In the genomic region with DNA sequence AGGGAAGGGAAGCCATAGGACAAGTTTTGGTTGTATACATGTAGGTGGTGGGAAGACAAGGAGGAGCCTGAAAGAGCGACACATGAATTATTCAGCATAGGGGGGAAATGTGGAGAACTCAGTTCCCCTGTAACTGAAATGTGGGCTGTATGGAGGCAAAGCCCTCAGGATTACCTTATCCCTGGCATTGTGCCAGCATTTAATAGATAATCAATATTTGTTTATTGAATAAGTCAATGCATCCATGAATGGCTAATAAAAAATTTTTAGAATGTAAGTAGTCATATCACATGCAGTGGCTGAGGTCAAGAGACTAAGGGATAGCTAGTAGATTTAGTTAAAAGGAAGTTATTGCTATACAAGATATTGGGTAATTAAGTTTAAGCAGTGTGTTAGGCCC, we compare ENCODE assay signal across 3 cellular contexts.
A peak's percentile ranks its signal among the peaks of the same experiment; 100 is the strongest.
TF ChIP-seq lines count a peak whose summit lies in the region.

No MANE protein-coding gene starts in this region.

TF ChIP-seq in HepG2, 621 proteins besides CTCF, POLR2A, EP300 and RAD21:
- TF ChIP-seq, protein P1, sequence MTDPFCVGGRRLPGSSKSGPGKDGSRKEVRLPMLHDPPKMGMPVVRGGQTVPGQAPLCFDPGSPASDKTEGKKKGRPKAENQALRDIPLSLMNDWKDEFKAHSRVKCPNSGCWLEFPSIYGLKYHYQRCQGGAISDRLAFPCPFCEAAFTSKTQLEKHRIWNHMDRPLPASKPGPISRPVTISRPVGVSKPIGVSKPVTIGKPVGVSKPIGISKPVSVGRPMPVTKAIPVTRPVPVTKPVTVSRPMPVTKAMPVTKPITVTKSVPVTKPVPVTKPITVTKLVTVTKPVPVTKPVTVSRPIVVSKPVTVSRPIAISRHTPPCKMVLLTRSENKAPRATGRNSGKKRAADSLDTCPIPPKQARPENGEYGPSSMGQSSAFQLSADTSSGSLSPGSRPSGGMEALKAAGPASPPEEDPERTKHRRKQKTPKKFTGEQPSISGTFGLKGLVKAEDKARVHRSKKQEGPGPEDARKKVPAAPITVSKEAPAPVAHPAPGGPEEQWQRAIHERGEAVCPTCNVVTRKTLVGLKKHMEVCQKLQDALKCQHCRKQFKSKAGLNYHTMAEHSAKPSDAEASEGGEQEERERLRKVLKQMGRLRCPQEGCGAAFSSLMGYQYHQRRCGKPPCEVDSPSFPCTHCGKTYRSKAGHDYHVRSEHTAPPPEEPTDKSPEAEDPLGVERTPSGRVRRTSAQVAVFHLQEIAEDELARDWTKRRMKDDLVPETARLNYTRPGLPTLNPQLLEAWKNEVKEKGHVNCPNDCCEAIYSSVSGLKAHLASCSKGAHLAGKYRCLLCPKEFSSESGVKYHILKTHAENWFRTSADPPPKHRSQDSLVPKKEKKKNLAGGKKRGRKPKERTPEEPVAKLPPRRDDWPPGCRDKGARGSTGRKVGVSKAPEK (CRISPR knock-in tag; IDR thresholded peaks at IDR 0.05; ENCODE audit: borderline replicate concordance): no peak
- peak; percentile 61 for TF ChIP-seq LCORL (IDR thresholded peaks at IDR 0.05)
- no peak for TF ChIP-seq LCORL (CRISPR knock-in tag; IDR thresholded peaks at IDR 0.05)

TF ChIP-seq in IMR-90, 13 proteins besides CTCF, POLR2A, EP300 and RAD21:
- no peak for TF ChIP-seq SMC3 (IDR thresholded peaks at IDR 0.05; ENCODE audit: low read depth, low read length)
- TF ChIP-seq RFX5 (IDR thresholded peaks at IDR 0.05; ENCODE audit: low read depth, low read length): no peak
- no peak for TF ChIP-seq NFE2L2 (IDR thresholded peaks at IDR 0.05; ENCODE audit: low read depth, low read length)
- no peak for TF ChIP-seq CHD1 (IDR thresholded peaks at IDR 0.05; ENCODE audit: low read depth, low read length)
- TF ChIP-seq BHLHE40 (IDR thresholded peaks at IDR 0.05; ENCODE audit: low read depth, low read length): no peak
- no peak for TF ChIP-seq ELK1 (IDR thresholded peaks at IDR 0.05; ENCODE audit: borderline replicate concordance, low read depth, low read length)
- no peak for TF ChIP-seq MAZ (IDR thresholded peaks at IDR 0.05; ENCODE audit: borderline replicate concordance, low read depth, low read length)
- no peak for TF ChIP-seq USF2 (IDR thresholded peaks at IDR 0.05; ENCODE audit: low read depth, low read length)
- no peak for TF ChIP-seq CEBPB (IDR thresholded peaks at IDR 0.05; ENCODE audit: low read depth, low read length)
- no peak for TF ChIP-seq RCOR1 (IDR thresholded peaks at IDR 0.05; ENCODE audit: insufficient replicate concordance, low read length)
- no peak for TF ChIP-seq MXI1 (IDR thresholded peaks at IDR 0.05; ENCODE audit: borderline replicate concordance, low read depth, low read length)
- TF ChIP-seq MAFK (IDR thresholded peaks at IDR 0.05; ENCODE audit: low read depth, low read length): no peak
- no peak for TF ChIP-seq FOS (IDR thresholded peaks at IDR 0.05; ENCODE audit: low read depth, low read length)

TF ChIP-seq in K562, 482 proteins besides CTCF, POLR2A, EP300 and RAD21:
- TF ChIP-seq ZNF77 (CRISPR knock-in tag; IDR thresholded peaks at IDR 0.05) (no peak), NFIX (CRISPR knock-in tag; IDR thresholded peaks at IDR 0.05; ENCODE audit: low read depth) (peak; percentile 53), NFIC (IDR thresholded peaks at IDR 0.05) (peak; percentile 73)
